In the genomic region with DNA sequence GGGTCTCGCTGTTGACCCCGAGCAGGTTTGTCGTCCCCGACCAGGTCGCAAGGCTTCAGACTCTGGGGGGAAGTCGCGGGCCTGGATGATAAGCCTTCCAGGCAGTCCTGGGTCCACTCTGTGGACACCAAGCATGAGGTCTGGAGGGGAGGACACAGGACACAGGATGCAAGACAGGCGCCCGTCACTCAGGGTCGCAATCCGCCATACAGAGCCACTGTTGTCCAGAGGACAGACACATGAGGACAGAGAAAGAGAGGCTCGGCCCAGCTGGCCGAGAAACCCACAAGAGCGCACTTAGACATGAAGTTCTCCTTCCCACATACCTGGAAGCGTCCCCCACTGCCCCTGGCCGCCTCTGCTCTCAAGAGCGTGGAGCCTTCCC, we compare ENCODE assay signal across 12 cellular contexts. TPM values are rescaled to one million over a fixed set of nuclear protein-coding genes. Genes with fewer than 3 reads are reported as not detected.
A peak's percentile ranks its signal among the peaks of the same experiment; 100 is the strongest.
DNase-seq lines count a peak whose midpoint lies in the region; ATAC-seq, FAIRE-seq and TF ChIP-seq lines count a peak whose summit lies in the region.
"Had no signal": no experiment of that assay in that cellular context is flagged by ENCODE, and none has a peak within 500 bp of the region (broad histone marks: within the 10 kb centered on the region; RNA-seq: fewer than 3 reads in every experiment).

No MANE protein-coding gene starts in this region.

- H3K36me3 ChIP-seq in left ventricle myocardium inferior (no peaks in the 10 kb centered on the region), astrocyte (ENCODE audit: insufficient read depth, low read length) (no peaks in the 10 kb centered on the region), keratinocyte (ENCODE audit: control insufficient read depth in 2 of 2, extremely low read depth in 1 of 2, insufficient read depth in 2 of 2, low read length in 2 of 2) (no peaks in the 10 kb centered on the region), transverse colon (no peaks in the 10 kb centered on the region), heart left ventricle (no peaks in the 10 kb centered on the region)

- peaks cover 77% of the 10 kb centered on the region for H3K27me3 Mint-ChIP-seq in astrocyte (ENCODE audit: low read depth, unreplicated experiment)

- no peak for ATAC-seq in left ventricle myocardium superior
- no peak for ATAC-seq in heart left ventricle

- H2AFZ ChIP-seq in astrocyte (ENCODE audit: low read depth, low read length) (no peak overlapping the region), keratinocyte (ENCODE audit: control insufficient read depth, low read length) (no peak overlapping the region)

- TF ChIP-seq POLR2A in transverse colon (IDR thresholded peaks at IDR 0.05) (no peak), heart left ventricle (IDR thresholded peaks at IDR 0.05) (no peak)

- H3K36me3 Mint-ChIP-seq in astrocyte (ENCODE audit: low read depth, unreplicated experiment), result peaks cover 3% of the 10 kb centered on the region

- peaks cover 53% of the 10 kb centered on the region for H3K4me1 ChIP-seq in left ventricle myocardium inferior
- peaks cover 18% of the 10 kb centered on the region for H3K4me1 ChIP-seq in astrocyte (ENCODE audit: insufficient read depth, low read length)
- H3K4me1 ChIP-seq in keratinocyte (ENCODE audit: control insufficient read depth, extremely low read depth, insufficient read depth, low read length), result peaks cover 51% of the 10 kb centered on the region
- H3K4me1 ChIP-seq in transverse colon, result peaks cover 10 to 55% (median 40%) of the 10 kb centered on the region in 4 donors
- peaks cover 4 to 51% (median 27%) of the 10 kb centered on the region in 12 donors for H3K4me1 ChIP-seq in heart left ventricle

- no peak for TF ChIP-seq EP300 in transverse colon (IDR thresholded peaks at IDR 0.05; ENCODE audit: low read depth)

- WGBS in transverse colon (ENCODE audit: low coverage in 1 of 2), 2 donors, result 36% methylated on average over 17 of the region's 17 CpGs; no CpG with 5 or more reads in 1 of the 2 donors
- WGBS in heart left ventricle, 4 donors, result 25 to 52% (median 45%) methylated on average over 11 to 17 of the region's 17 CpGs

- DNase-seq in left ventricle myocardium inferior (no peak), left ventricle myocardium superior (no peak), astrocyte (ENCODE audit: low read depth) (no peak), keratinocyte (ENCODE audit: low read depth, low spot score) (no peak), transverse colon (no peak), heart left ventricle (no peak), NCI-H526 (lab: John Stamatoyannopoulos, UW) (no peak), cardiac septum (ENCODE audit: low spot score) (no peak)
- DNase-seq: GF-D8 had no signal

- H3K9me3 ChIP-seq in left ventricle myocardium inferior (replicated peaks) (no peaks in the 10 kb centered on the region), astrocyte (ENCODE audit: insufficient read depth, low read depth, low read length) (no peaks in the 10 kb centered on the region), keratinocyte (ENCODE audit: control insufficient read depth, low read depth, low read length) (no peaks in the 10 kb centered on the region), transverse colon (no peaks in the 10 kb centered on the region), heart left ventricle (no peaks in the 10 kb centered on the region)

- in situ Hi-C loops in transverse colon (cut with MboI; ENCODE audit: low pct_ligation_motif_present in 1 of 4, low pct_unique_long_range_greater_than_20kb in 1 of 4, low sequenced_read_pairs in 3 of 4), result loop anchor here in 3 of 4 donors (5.0 to 25.0 kb wide), 3 partner anchors 272 to 279 kb away; no protein-coding TSS in a partner anchor

- H3K4me3 Mint-ChIP-seq in astrocyte (ENCODE audit: unreplicated experiment), result no peak overlapping the region

- H3K27ac ChIP-seq in left ventricle myocardium inferior (replicated peaks) (no peak overlapping the region), astrocyte (ENCODE audit: low read depth, low read length) (no peak overlapping the region), keratinocyte (ENCODE audit: control insufficient read depth, insufficient read depth, low read length) (no peak overlapping the region), transverse colon (peak overlapping the region; percentile 60 to 95 (median 91)), heart left ventricle (no peak overlapping the region)

- H3K27me3 ChIP-seq in left ventricle myocardium inferior (ENCODE audit: low read depth) (peaks cover 100% of the 10 kb centered on the region), astrocyte (ENCODE audit: insufficient read depth, low read length) (peaks cover 65% of the 10 kb centered on the region), keratinocyte (ENCODE audit: control insufficient read depth, extremely low read depth, insufficient read depth, low read length) (peaks cover 18% of the 10 kb centered on the region), transverse colon (peaks cover 79% of the 10 kb centered on the region), heart left ventricle (peaks cover 20 to 100% (median 77%) of the 10 kb centered on the region in 9 donors)

- dilution Hi-C loops in keratinocyte (cut with MboI; ENCODE audit: extremely low pct_ligation_motif_present, low sequenced_read_pairs), result no loop called here

- peaks cover 10% of the 10 kb centered on the region for H3K9me3 Mint-ChIP-seq in astrocyte (ENCODE audit: unreplicated experiment)

- intact Hi-C loops in left ventricle myocardium inferior (cut with micrococcal nuclease) (loop anchor here (10.0 kb wide), 1 partner anchor 282 kb away; no protein-coding TSS in a partner anchor), left ventricle myocardium superior (cut with micrococcal nuclease) (no loop called here), transverse colon (cut with DNase I; ENCODE audit: low total_unique reads) (loop anchor here (2.0 kb wide), 1 partner anchor 280 kb away; no protein-coding TSS in a partner anchor), heart left ventricle (cut with DNase I) (loop anchor here in 9 of 10 donors (2.0 to 5.0 kb wide), 3 partner anchors 278 to 294 kb away; no protein-coding TSS in a partner anchor), cardiac septum (cut with DNase I) (loop anchor here (5.0 kb wide), 1 partner anchor 294 kb away; no protein-coding TSS in a partner anchor)

- peak overlapping the region; percentile 73 for H3K4me2 ChIP-seq in astrocyte (ENCODE audit: low read length)
- H3K4me2 ChIP-seq in keratinocyte (ENCODE audit: control insufficient read depth, extremely low read depth, insufficient read depth, low read depth, low read length), result peak overlapping the region; percentile 50

- FAIRE-seq in astrocyte (lab: Jason Lieb, UNC) (no peak), keratinocyte (lab: Jason Lieb, UNC) (no peak)

- peak overlapping the region; percentile 46 for H3K4me3 ChIP-seq in left ventricle myocardium inferior
- no peak overlapping the region for H3K4me3 ChIP-seq in astrocyte (ENCODE audit: insufficient read depth, low read depth, low read length)
- peak overlapping the region; percentile 15 to 37 (median 20) for H3K4me3 ChIP-seq in keratinocyte (ENCODE audit: control insufficient read depth in 2 of 3, extremely low read depth in 1 of 3, insufficient read depth in 2 of 3, low read depth in 1 of 3, low read length in 3 of 3)
- H3K4me3 ChIP-seq in transverse colon, result peak overlapping the region in 3 of 4 donors; percentile 22 to 47 (median 36)
- H3K4me3 ChIP-seq in heart left ventricle, result peak overlapping the region in 3 of 12 donors; percentile 22 to 42 (median 30)

- H3K4me1 Mint-ChIP-seq in astrocyte (ENCODE audit: low read depth, unreplicated experiment), result peaks cover 12% of the 10 kb centered on the region

- peaks cover 27% of the 10 kb centered on the region for H4K20me1 ChIP-seq in astrocyte (ENCODE audit: insufficient read depth, low read length)
- no peaks in the 10 kb centered on the region for H4K20me1 ChIP-seq in keratinocyte (ENCODE audit: control insufficient read depth, extremely low read depth, insufficient read depth, low read length)

- H3K79me2 ChIP-seq in astrocyte (ENCODE audit: insufficient read depth, low read length), result no peaks in the 10 kb centered on the region
- H3K79me2 ChIP-seq in keratinocyte (ENCODE audit: control insufficient read depth, insufficient read depth, low read length), result peaks cover 4% of the 10 kb centered on the region

- H3K9ac ChIP-seq in astrocyte (ENCODE audit: low read length) (no peak overlapping the region), keratinocyte (ENCODE audit: control insufficient read depth, extremely low read depth, insufficient read depth, low read length) (no peak overlapping the region)

- no peak overlapping the region for H3K27ac Mint-ChIP-seq in astrocyte (ENCODE audit: unreplicated experiment)

- TF ChIP-seq CTCF in left ventricle myocardium inferior (IDR thresholded peaks at IDR 0.05; ENCODE audit: borderline replicate concordance), result no peak
- TF ChIP-seq CTCF in astrocyte (IDR thresholded peaks at IDR 0.05; ENCODE audit: insufficient read depth, low read depth, low read length), result no peak
- TF ChIP-seq CTCF in keratinocyte (optimal IDR thresholded peaks at IDR 0.05 in 1 of 3, IDR thresholded peaks at IDR 0.05 in 1 of 3, conservative IDR thresholded peaks at IDR 0.05 in 1 of 3; ENCODE audit: extremely low read depth in 1 of 3, insufficient read depth in 2 of 3, low read length in 3 of 3), result no peak
- no peak for TF ChIP-seq CTCF in transverse colon (IDR thresholded peaks at IDR 0.05)
- no peak for TF ChIP-seq CTCF in heart left ventricle (IDR thresholded peaks at IDR 0.05)

- no peaks in the 10 kb centered on the region for H3K9me1 ChIP-seq in keratinocyte (ENCODE audit: control insufficient read depth, extremely low read depth, insufficient read depth, low read length)

RNA-seq across cellular contexts. Expression of a gene that starts 4.8 kb away (rescaled TPM):
- total RNA-seq in left ventricle myocardium inferior (not detected), left ventricle myocardium superior (not detected), astrocyte (0.07 TPM in 1 of 2 replicates, not detected in the other), transverse colon (10 to 100 TPM; 15.8 to 20.9 (median 17.2) TPM), heart left ventricle (under 1 TPM in 5 of 9 donors, not detected in 4; 0.05 to 0.14 (median 0.12) TPM), cardiac septum (0.08 TPM)
- polyA plus RNA-seq in keratinocyte (0.01 to 0.05 TPM (median 0.04 TPM) in 3 replicates), heart left ventricle (under 1 TPM; 0.01 to 0.04 TPM)
- not detected for polyA plus RNA-seq in keratinocyte (2011; ENCODE audit: low read depth)
- 0.04 TPM in 1 of 2 replicates, not detected in the other for polyA plus RNA-seq in keratinocyte (2011; cell fraction: cytosol; rRNA removed)
- polyA plus RNA-seq in keratinocyte (2011; cell fraction: nucleus; rRNA removed), result 0.05 and 0.07 TPM in 2 replicates
- 0.07 and 0.09 TPM in 2 replicates for polyA plus RNA-seq in keratinocyte (2012; ENCODE audit: low replicate concordance)
- polyA minus RNA-seq in keratinocyte, result 0.16 TPM in 1 of 3 replicates, not detected in the others
- not detected for polyA minus RNA-seq in keratinocyte (2011; cell fraction: cytosol; rRNA and poly(A)+ RNA removed)
- 0.11 TPM in 1 of 2 replicates, not detected in the other for polyA minus RNA-seq in keratinocyte (2011; cell fraction: nucleus; rRNA and poly(A)+ RNA removed)
- total RNA-seq: epithelial cell of proximal tubule had no signal

RNA-seq across cellular contexts. Expression of a gene that starts 16.9 kb away (rescaled TPM):
- not detected for total RNA-seq in left ventricle myocardium inferior
- not detected for total RNA-seq in left ventricle myocardium superior
- total RNA-seq in astrocyte, result 0.14 TPM in 1 of 2 replicates, not detected in the other
- 0.03 TPM in 1 of 3 replicates, not detected in the others for polyA plus RNA-seq in keratinocyte
- polyA plus RNA-seq in keratinocyte (2011; ENCODE audit: low read depth), result not detected
- polyA plus RNA-seq in keratinocyte (2011; cell fraction: cytosol; rRNA removed), result not detected in 2 replicates
- not detected in 2 replicates for polyA plus RNA-seq in keratinocyte (2011; cell fraction: nucleus; rRNA removed)
- polyA plus RNA-seq in keratinocyte (2012; ENCODE audit: low replicate concordance), result 0.10 TPM in 1 of 2 replicates, not detected in the other
- not detected in 3 replicates for polyA minus RNA-seq in keratinocyte
- polyA minus RNA-seq in keratinocyte (2011; cell fraction: cytosol; rRNA and poly(A)+ RNA removed), result not detected
- polyA minus RNA-seq in keratinocyte (2011; cell fraction: nucleus; rRNA and poly(A)+ RNA removed), result not detected in 2 replicates
- not detected for total RNA-seq in transverse colon
- not detected for total RNA-seq in heart left ventricle
- not detected for polyA plus RNA-seq in heart left ventricle
- not detected for total RNA-seq in cardiac septum
- total RNA-seq: epithelial cell of proximal tubule; OCI-LY7; T-helper 1 cell treated with Interleukin-12 subunit alpha and Interleukin-12 subunit beta and Interleukin-4 antibody, amounts not matched to agents 30 ng/mL and 1 ng/mL, for 36 hours had no signal

Comparison
In these comparisons a context has a peak if more than half of its experiments do, and no peak if none do; other contexts are left out.
1. H3K27ac ChIP-seq: peak in transverse colon (4 of 4); none in left ventricle myocardium inferior (single experiment), astrocyte (single experiment), keratinocyte (single experiment) and heart left ventricle (0 of 12).
2. RNA of a gene that starts 4.8 kb away (total RNA-seq): 15.8 to 20.9 TPM in transverse colon; 0.08 TPM in cardiac septum (single experiment), 0.07 TPM in astrocyte, 0.05 to 0.14 TPM in heart left ventricle, not detected in left ventricle myocardium inferior (single experiment) and not detected in left ventricle myocardium superior (single experiment); every median in the first group is over 10 times any median in the second.